ENCODE assay signal across 8 cellular contexts in genomic region chr7:99498546-99498944, GRCh38. TPM values are rescaled to one million over a fixed set of nuclear protein-coding genes. Genes with fewer than 3 reads are reported as not detected.
A peak's percentile ranks its signal among the peaks of the same experiment; 100 is the strongest.
DNase-seq lines count a peak whose midpoint lies in the region; ATAC-seq and TF ChIP-seq lines count a peak whose summit lies in the region.

No MANE protein-coding gene starts in this region.

- no TSS peak for BruUV-seq in Caco-2 (replicated peaks; lab: Mats Ljungman, UMichigan)

- peak overlapping the region; percentile 92 for H3K4me3 Mint-ChIP-seq in Caco-2 (ENCODE audit: unreplicated experiment)
- peak overlapping the region; percentile 98 for H3K4me3 Mint-ChIP-seq in neural crest cell

- H3K9me3 ChIP-seq in Caco-2: peaks cover 19% of the 10 kb centered on the region
- H3K9me3 ChIP-seq in ectodermal cell (ENCODE audit: control insufficient read depth, low read length): no peaks in the 10 kb centered on the region

- H3K27ac ChIP-seq in ectodermal cell (ENCODE audit: insufficient read depth, low read depth, low read length, poor library complexity, severe bottlenecking): no peak overlapping the region

- H3K4me1 Mint-ChIP-seq in Caco-2 (ENCODE audit: low read depth, unreplicated experiment) (peaks cover 11% of the 10 kb centered on the region), neural crest cell (peaks cover 36% of the 10 kb centered on the region)

- H3K9me3 Mint-ChIP-seq in Caco-2 (ENCODE audit: unreplicated experiment) (peaks cover 4% of the 10 kb centered on the region), neural crest cell (peaks cover under 1% of the 10 kb centered on the region)

- H3K36me3 Mint-ChIP-seq in Caco-2 (ENCODE audit: insufficient read depth, unreplicated experiment) (peaks cover 48% of the 10 kb centered on the region), neural crest cell (ENCODE audit: low read depth) (peaks cover 21% of the 10 kb centered on the region)

- intact Hi-C loops in Caco-2 (cut with micrococcal nuclease; ENCODE audit: unreplicated experiment): no loop called here

- H3K27me3 Mint-ChIP-seq in Caco-2 (ENCODE audit: insufficient read depth, unreplicated experiment): no peaks in the 10 kb centered on the region
- no peaks in the 10 kb centered on the region for H3K27me3 Mint-ChIP-seq in neural crest cell (ENCODE audit: low read depth)

- H3K27me3 ChIP-seq in Caco-2 (replicated peaks; ENCODE audit: control insufficient read depth, insufficient read depth, low read length) (no peaks in the 10 kb centered on the region), ectodermal cell (ENCODE audit: control insufficient read depth, insufficient read depth, low read length, poor library complexity, severe bottlenecking) (no peaks in the 10 kb centered on the region)

- H3K4me3 ChIP-seq in Caco-2 (ENCODE audit: low read depth, low read length) (peak overlapping the region; percentile 87), ectodermal cell (ENCODE audit: insufficient read depth, low read depth, low read length) (peak overlapping the region; percentile 68)

- H3K4me1 ChIP-seq in Caco-2 (no peaks in the 10 kb centered on the region), ectodermal cell (ENCODE audit: control insufficient read depth, insufficient read depth, low read length) (peaks cover 12% of the 10 kb centered on the region)

- TF ChIP-seq CTCF in Caco-2 (IDR thresholded peaks at IDR 0.05; ENCODE audit: insufficient read depth in 1 of 2, low read depth in 1 of 2, low read length in 1 of 2, severe bottlenecking in 1 of 2, unreplicated experiment in 1 of 2): no peak
- no peak for TF ChIP-seq CTCF in neural crest cell (conservative IDR thresholded peaks at IDR 0.05)

- WGBS in ectodermal cell, 2 experiments: 80 to 81% methylated on average over 11 of the region's 11 CpGs

- H3K27ac Mint-ChIP-seq in Caco-2 (ENCODE audit: unreplicated experiment) (peak overlapping the region; percentile 97), neural crest cell (ENCODE audit: unreplicated experiment) (no peak overlapping the region)

- CTCF ChIA-PET in Caco-2 (lab: Charles Lee): interaction anchor here (0.7 kb wide), 1 partner anchor 280 kb away, joined by 4 read pairs; no protein-coding TSS in a partner anchor

- ATAC-seq in GM19467 (IDR thresholded peaks at IDR 0.05; ENCODE audit: unreplicated experiment): no peak
- ATAC-seq in HG02610 (IDR thresholded peaks at IDR 0.05; ENCODE audit: unreplicated experiment): no peak

- POLR2A ChIA-PET in Caco-2 (lab: Charles Lee): interaction anchor here (1.5 kb wide), 1 partner anchor 90 kb away, joined by 3 read pairs; the partner anchor contains the start of genes BUD31 and PDAP1

- H3K36me3 ChIP-seq in Caco-2 (ENCODE audit: control insufficient read depth, insufficient read depth, low read length) (peaks cover 11% of the 10 kb centered on the region), ectodermal cell (ENCODE audit: control insufficient read depth, insufficient read depth, low read length) (peaks cover 23% of the 10 kb centered on the region)

- DNase-seq in Caco-2 (no peak), NCI-H526 treated with DMSO at 0.1 percent for 48 hours (lab: John Stamatoyannopoulos, UW) (peak; percentile 11), neural crest cell (ENCODE audit: low read depth, low spot score) (no peak), midbrain (lab: John Stamatoyannopoulos, UW) (no peak), 8988T (no peak)

RNA-seq across cellular contexts. Expression of gene ZNF394, which starts 1.5 kb away (rescaled TPM):
- total RNA-seq in Caco-2 (2022): 29.6 and 31.8 TPM in 2 replicates
- polyA plus RNA-seq in ectodermal cell (2013, experiment 1 of 4): 17.8 TPM
- polyA plus RNA-seq in ectodermal cell (2013, experiment 2 of 4): 21.0 TPM
- polyA plus RNA-seq in ectodermal cell (2013, experiment 3 of 4): 15.5 TPM
- polyA plus RNA-seq in ectodermal cell (2013, experiment 4 of 4): 17.7 TPM
- 17.5 and 19.5 TPM in 2 replicates for total RNA-seq in neural crest cell

RNA-seq across cellular contexts. Expression of gene ZKSCAN5, which starts 5.9 kb away (rescaled TPM):
- total RNA-seq in Caco-2 (2022) (12.4 and 13.3 TPM in 2 replicates), neural crest cell (21.5 and 21.7 TPM in 2 replicates)
- 18.8 TPM for polyA plus RNA-seq in ectodermal cell (2013, experiment 1 of 4)
- 21.0 TPM for polyA plus RNA-seq in ectodermal cell (2013, experiment 2 of 4)
- 16.4 TPM for polyA plus RNA-seq in ectodermal cell (2013, experiment 3 of 4)
- polyA plus RNA-seq in ectodermal cell (2013, experiment 4 of 4): 18.2 TPM

RNA-seq across cellular contexts. Expression of gene ZNF789, which starts 25.9 kb away (rescaled TPM):
- 30.1 and 32.3 TPM in 2 replicates for total RNA-seq in Caco-2 (2022)
- 25.1 TPM for polyA plus RNA-seq in ectodermal cell (2013, experiment 1 of 4)
- 36.1 TPM for polyA plus RNA-seq in ectodermal cell (2013, experiment 2 of 4)
- 18.1 TPM for polyA plus RNA-seq in ectodermal cell (2013, experiment 3 of 4)
- polyA plus RNA-seq in ectodermal cell (2013, experiment 4 of 4): 19.7 TPM
- 25.6 and 27.8 TPM in 2 replicates for total RNA-seq in neural crest cell

RNA-seq across cellular contexts. Expression of gene ATP5MF, which starts 32.6 kb away (rescaled TPM):
- total RNA-seq in Caco-2 (2022): 554 and 595 TPM in 2 replicates
- polyA plus RNA-seq in ectodermal cell (2013, experiment 1 of 4): 541 TPM
- polyA plus RNA-seq in ectodermal cell (2013, experiment 2 of 4): 480 TPM
- polyA plus RNA-seq in ectodermal cell (2013, experiment 3 of 4): 516 TPM
- 545 TPM for polyA plus RNA-seq in ectodermal cell (2013, experiment 4 of 4)
- total RNA-seq in neural crest cell: 403 and 423 TPM in 2 replicates

RNA-seq across cellular contexts. Expression of gene FAM200A, which starts 53.4 kb away (rescaled TPM):
- total RNA-seq in Caco-2 (2022): 5.2 TPM in 2 replicates
- 15.1 TPM for polyA plus RNA-seq in ectodermal cell (2013, experiment 1 of 4)
- polyA plus RNA-seq in ectodermal cell (2013, experiment 2 of 4): 17.8 TPM
- polyA plus RNA-seq in ectodermal cell (2013, experiment 3 of 4): 15.4 TPM
- polyA plus RNA-seq in ectodermal cell (2013, experiment 4 of 4): 19.0 TPM
- total RNA-seq in neural crest cell: 10.6 and 10.9 TPM in 2 replicates
